8 cellular contexts compared by ENCODE assay signal in the genomic region with DNA sequence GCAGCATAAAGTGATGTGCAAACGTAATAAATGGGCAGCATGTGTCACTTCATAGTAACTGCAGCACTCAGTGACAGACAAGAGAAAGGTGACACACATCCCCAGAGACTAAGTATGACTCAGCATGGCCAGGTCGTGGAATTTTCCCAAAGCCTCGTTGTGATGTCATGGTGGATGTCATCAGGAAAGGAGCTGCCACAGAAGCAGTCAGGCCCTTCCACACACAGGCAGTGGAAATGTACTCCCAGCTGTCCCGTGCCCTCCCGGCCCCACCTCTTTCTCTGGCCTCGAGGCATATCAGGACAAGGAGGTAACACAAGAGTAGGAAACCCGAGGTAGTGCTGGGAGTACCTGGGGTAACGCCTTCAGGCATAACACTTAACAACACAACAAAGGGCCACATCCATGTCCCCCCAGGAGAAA. TPM values are rescaled to one million over a fixed set of nuclear protein-coding genes. Genes with fewer than 3 reads are reported as not detected.
DNase-seq lines count a peak whose midpoint lies in the region; ATAC-seq and TF ChIP-seq lines count a peak whose summit lies in the region.

No MANE protein-coding gene starts in this region.

- CTCF ChIA-PET in HEK293T (lab: Yijun Ruan, JAX): no interaction called here

- H3K27me3 Mint-ChIP-seq in activated naive CD8-positive, alpha-beta T cell treated with anti-CD3 and anti-CD28 coated beads for 36 hours: no peaks in the 10 kb centered on the region
- H3K27me3 Mint-ChIP-seq in effector memory CD8-positive, alpha-beta T cell: no peaks in the 10 kb centered on the region

- TF ChIP-seq POLR2A in upper lobe of left lung (IDR thresholded peaks at IDR 0.05): no peak

- peak; percentile 28 to 59 for ATAC-seq in upper lobe of left lung (ENCODE audit: low FRiP score in 2 of 2)
- no peak for ATAC-seq in effector memory CD8-positive, alpha-beta T cell (replicated peaks)
- no peak for ATAC-seq in HG03521 (IDR thresholded peaks at IDR 0.05; ENCODE audit: unreplicated experiment)
- ATAC-seq in GM21723 (IDR thresholded peaks at IDR 0.05; ENCODE audit: unreplicated experiment): no peak

- no peak overlapping the region for H3K27ac ChIP-seq in upper lobe of left lung

- no peak overlapping the region for H3K27ac Mint-ChIP-seq in activated naive CD8-positive, alpha-beta T cell treated with anti-CD3 and anti-CD28 coated beads for 36 hours
- H3K27ac Mint-ChIP-seq in effector memory CD8-positive, alpha-beta T cell: no peak overlapping the region

- DNase-seq in AG08395 (ENCODE audit: low spot score) (peak; percentile 75), HEK293T (ENCODE audit: extremely low spot score) (peak; percentile 48), left kidney (ENCODE audit: low read depth, low spot score) (peak; percentile 78), upper lobe of left lung (peak in 1 of 2 donors; percentile 42)
- DNase-seq in activated naive CD8-positive, alpha-beta T cell treated with anti-CD3 and anti-CD28 coated beads for 36 hours: peak; percentile 7
- no peak for DNase-seq in effector memory CD8-positive, alpha-beta T cell

- peaks cover 6% of the 10 kb centered on the region for H3K4me1 Mint-ChIP-seq in activated naive CD8-positive, alpha-beta T cell treated with anti-CD3 and anti-CD28 coated beads for 36 hours
- H3K4me1 Mint-ChIP-seq in effector memory CD8-positive, alpha-beta T cell (ENCODE audit: low read depth in 2 of 2): no peaks in the 10 kb centered on the region

- no peaks in the 10 kb centered on the region for H3K9me3 Mint-ChIP-seq in activated naive CD8-positive, alpha-beta T cell treated with anti-CD3 and anti-CD28 coated beads for 36 hours
- no peaks in the 10 kb centered on the region for H3K9me3 Mint-ChIP-seq in effector memory CD8-positive, alpha-beta T cell

- H3K4me3 Mint-ChIP-seq in activated naive CD8-positive, alpha-beta T cell treated with anti-CD3 and anti-CD28 coated beads for 36 hours: no peak overlapping the region
- no peak overlapping the region for H3K4me3 Mint-ChIP-seq in effector memory CD8-positive, alpha-beta T cell

- TF ChIP-seq EP300 in upper lobe of left lung (IDR thresholded peaks at IDR 0.05): no peak

- no peaks in the 10 kb centered on the region for H3K27me3 ChIP-seq in upper lobe of left lung

- POLR2A ChIA-PET in HEK293T (lab: Yijun Ruan, JAX): interaction anchor here (0.9 to 1.1 kb wide), 3 partner anchors 8 to 65 kb away, joined by 3 read pairs; partner anchors contain the start of gene PC

- no peaks in the 10 kb centered on the region for H3K9me3 ChIP-seq in upper lobe of left lung

- no peaks in the 10 kb centered on the region for H3K36me3 Mint-ChIP-seq in activated naive CD8-positive, alpha-beta T cell treated with anti-CD3 and anti-CD28 coated beads for 36 hours
- peaks cover 3% of the 10 kb centered on the region for H3K36me3 Mint-ChIP-seq in effector memory CD8-positive, alpha-beta T cell (ENCODE audit: insufficient read depth)

- no peaks in the 10 kb centered on the region for H3K36me3 ChIP-seq in upper lobe of left lung

- 59 to 71% methylated on average over 8 of the region's 8 CpGs for WGBS in upper lobe of left lung, 2 donors

- H3K4me3 ChIP-seq in upper lobe of left lung: no peak overlapping the region

- no peaks in the 10 kb centered on the region for H3K4me1 ChIP-seq in upper lobe of left lung

- no peak for TF ChIP-seq CTCF in upper lobe of left lung (IDR thresholded peaks at IDR 0.05)

TF ChIP-seq in HEK293T, 16 proteins besides CTCF, POLR2A, EP300 and RAD21:
- TF ChIP-seq TARDBP (IDR thresholded peaks at IDR 0.05): no peak
- TF ChIP-seq, protein P1, sequence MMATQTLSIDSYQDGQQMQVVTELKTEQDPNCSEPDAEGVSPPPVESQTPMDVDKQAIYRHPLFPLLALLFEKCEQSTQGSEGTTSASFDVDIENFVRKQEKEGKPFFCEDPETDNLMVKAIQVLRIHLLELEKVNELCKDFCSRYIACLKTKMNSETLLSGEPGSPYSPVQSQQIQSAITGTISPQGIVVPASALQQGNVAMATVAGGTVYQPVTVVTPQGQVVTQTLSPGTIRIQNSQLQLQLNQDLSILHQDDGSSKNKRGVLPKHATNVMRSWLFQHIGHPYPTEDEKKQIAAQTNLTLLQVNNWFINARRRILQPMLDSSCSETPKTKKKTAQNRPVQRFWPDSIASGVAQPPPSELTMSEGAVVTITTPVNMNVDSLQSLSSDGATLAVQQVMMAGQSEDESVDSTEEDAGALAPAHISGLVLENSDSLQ (IDR thresholded peaks at IDR 0.05): peak; percentile 21; the same call in 1 of the 2 replicates
TF ChIP-seq in HEK293T: peak in this region for 1.

RNA-seq across cellular contexts. Expression of gene PC, which starts 8.1 kb away (rescaled TPM):
- total RNA-seq in activated naive CD8-positive, alpha-beta T cell treated with anti-CD3 and anti-CD28 coated beads for 36 hours: 1 to 10 TPM; 8.1 TPM
- total RNA-seq in upper lobe of left lung: 10 to 100 TPM in 4 of 6 donors, 1 to 10 TPM in 2; 5.0 to 49.9 (median 20.9) TPM

RNA-seq across cellular contexts. Expression of gene C11orf86, which starts 25.0 kb away (rescaled TPM):
- total RNA-seq in activated naive CD8-positive, alpha-beta T cell treated with anti-CD3 and anti-CD28 coated beads for 36 hours: not detected
- total RNA-seq in upper lobe of left lung: not detected

Comparison
In these comparisons a context has a peak if more than half of its experiments do, and no peak if none do; other contexts are left out.
1. DNase-seq: peak in AG08395 (single experiment), HEK293T (single experiment), activated naive CD8-positive, alpha-beta T cell treated with anti-CD3 and anti-CD28 coated beads for 36 hours (single experiment) and left kidney (single experiment); none in effector memory CD8-positive, alpha-beta T cell (0 of 3).
2. ATAC-seq: peak in upper lobe of left lung (2 of 2); none in effector memory CD8-positive, alpha-beta T cell (single experiment), HG03521 (single experiment) and GM21723 (single experiment).